ENCODE assay signal across 8 cellular contexts in the genomic region with DNA sequence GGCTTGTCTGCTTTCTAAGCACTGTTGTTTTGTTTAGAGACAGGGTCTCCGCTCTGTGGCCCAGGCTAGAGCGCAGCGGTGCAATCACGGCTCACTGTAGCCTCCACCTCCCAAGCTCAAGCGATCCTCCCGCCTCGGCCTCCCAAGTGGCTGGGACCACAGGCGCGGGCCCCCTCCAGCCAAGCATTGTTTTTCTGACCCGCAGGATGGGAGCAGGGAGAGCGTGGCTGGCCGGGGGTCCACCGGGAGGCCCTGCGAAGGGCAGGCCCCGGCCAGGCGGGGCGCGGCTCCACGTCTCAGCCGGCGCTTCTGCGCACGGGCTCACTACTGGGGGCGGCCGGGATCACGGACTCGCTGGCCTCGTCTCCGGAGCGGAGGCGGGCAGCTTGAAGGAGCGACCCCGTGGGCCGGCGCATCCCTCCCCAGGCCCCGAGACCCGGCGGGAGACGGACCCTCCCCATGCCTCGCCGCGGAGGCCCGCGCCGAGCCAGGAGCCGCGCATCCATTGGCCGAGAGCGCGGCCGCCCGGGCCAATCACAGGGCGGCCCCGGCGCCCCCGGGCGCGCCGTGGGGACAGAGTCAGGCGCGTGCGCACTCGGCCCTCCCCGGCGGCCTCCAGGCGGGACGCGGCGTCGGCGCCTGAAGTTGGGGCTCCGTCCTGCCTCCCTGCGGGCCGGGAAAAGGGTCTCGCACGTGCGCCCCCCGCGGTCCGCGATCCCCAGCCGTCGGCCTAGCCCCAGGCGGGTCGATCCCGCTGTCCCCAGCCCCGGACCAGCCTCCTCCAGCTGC.
DNase-seq lines count a peak whose midpoint lies in the region; ATAC-seq and TF ChIP-seq lines count a peak whose summit lies in the region.

No MANE protein-coding gene starts in this region.

- H3K27ac ChIP-seq in mucosa of rectum (ENCODE audit: low read depth in 2 of 2, low read length in 2 of 2) = peak overlapping the region; percentile 83 to 87

- no peaks in the 10 kb centered on the region for H3K36me3 ChIP-seq in mucosa of rectum (ENCODE audit: control insufficient read depth in 2 of 2, insufficient read depth in 2 of 2, low read length in 2 of 2)

- no peaks in the 10 kb centered on the region for H3K27me3 ChIP-seq in mucosa of rectum (ENCODE audit: control insufficient read depth in 2 of 2, insufficient read depth in 2 of 2, low read length in 2 of 2)

- peak overlapping the region; percentile 65 to 70 for H3K4me3 ChIP-seq in mucosa of rectum (ENCODE audit: low read length in 2 of 2)

- ATAC-seq in HG02852 (IDR thresholded peaks at IDR 0.05; ENCODE audit: unreplicated experiment) (peak; percentile 52), GM21576 (IDR thresholded peaks at IDR 0.05; ENCODE audit: unreplicated experiment) (no peak)

- DNase-seq in DMS53 (lab: John Stamatoyannopoulos, UW) (peak; percentile 91), NCI-H748 (lab: John Stamatoyannopoulos, UW; ENCODE audit: unreplicated experiment) (peak; percentile 89), activated T-cell treated with anti-CD3 and anti-CD28 coated beads for 48 hours (ENCODE audit: low read depth) (peak; percentile 84), erythroblast (lab: John Stamatoyannopoulos, UW) (peak; percentile 82 to 89)
- peak; percentile 59 to 67 for DNase-seq in stimulated activated CD8-positive, alpha-beta memory T cell treated with anti-CD3 and anti-CD28 coated beads, Interleukin-7, amount 100 ng/mL, for 1 hour (ENCODE audit: low read depth in 2 of 2)

- H3K9ac ChIP-seq in mucosa of rectum (ENCODE audit: low read depth in 1 of 2, low read length in 2 of 2) = peak overlapping the region; percentile 65 to 97

- H3K4me1 ChIP-seq in mucosa of rectum (ENCODE audit: control insufficient read depth in 2 of 2, insufficient read depth in 2 of 2, low read length in 2 of 2) = peaks cover 18 to 26% of the 10 kb centered on the region in 2 donors

- peak; percentile 83 for TF ChIP-seq POLR2A in erythroblast (IDR thresholded peaks at IDR 0.05; ENCODE audit: low read length)

- no peaks in the 10 kb centered on the region for H3K9me3 ChIP-seq in mucosa of rectum (ENCODE audit: control insufficient read depth in 2 of 2, low read length in 2 of 2)
